ENCODE assay signal across 23 cellular contexts in genomic region chr1:21550097-21550496, GRCh38. TPM values are rescaled to one million over a fixed set of nuclear protein-coding genes. Genes with fewer than 3 reads are reported as not detected.
DNase-seq lines count a peak whose midpoint lies in the region; ATAC-seq, FAIRE-seq and TF ChIP-seq lines count a peak whose summit lies in the region.
"Had no signal": no experiment of that assay in that cellular context is flagged by ENCODE, and none has a peak within 500 bp of the region (broad histone marks: within the 10 kb centered on the region; RNA-seq: fewer than 3 reads in every experiment).

No MANE protein-coding gene starts in this region.

- WGBS in gastroesophageal sphincter (ENCODE audit: low coverage in 1 of 2), 2 donors, result 51 to 80% methylated on average over 2 to 5 of the region's 5 CpGs

- ATAC-seq in PC-3, result no peak
- ATAC-seq in lower lobe of right lung, result no peak
- no peak for ATAC-seq in HG03175 (IDR thresholded peaks at IDR 0.05; ENCODE audit: unreplicated experiment)
- no peak for ATAC-seq in gastroesophageal sphincter
- ATAC-seq: T-helper 17 cell had no signal

- H3K27ac ChIP-seq in 22Rv1 (peak overlapping the region; percentile 90), PC-3 (ENCODE audit: low read length) (no peak overlapping the region), kidney (ENCODE audit: low read depth in 2 of 2, low read length in 2 of 2) (no peak overlapping the region), lower lobe of right lung (no peak overlapping the region), gastroesophageal sphincter (no peak overlapping the region)
- H3K27ac ChIP-seq: ovary, right atrium auricular region, SJSA1 had no signal

- H3K9me3 ChIP-seq in PC-3 (ENCODE audit: low read length), result no peaks in the 10 kb centered on the region
- H3K9me3 ChIP-seq in kidney (ENCODE audit: control insufficient read depth in 1 of 2, low read length in 2 of 2), result no peaks in the 10 kb centered on the region
- no peaks in the 10 kb centered on the region for H3K9me3 ChIP-seq in lower lobe of right lung
- no peaks in the 10 kb centered on the region for H3K9me3 ChIP-seq in gastroesophageal sphincter
- H3K9me3 ChIP-seq: Caco-2, ovary, right atrium auricular region, SJSA1, upper lobe of left lung had no signal

- intact Hi-C loops in PC-3 (cut with micrococcal nuclease), result no loop called here
- intact Hi-C loops in kidney (cut with DNase I), result no loop called here
- intact Hi-C loops in lower lobe of right lung (cut with DNase I), result no loop called here

- no peak for TF ChIP-seq POLR2A in gastroesophageal sphincter (IDR thresholded peaks at IDR 0.05)

- H3F3A ChIP-seq in PC-3 (ENCODE audit: low read length, unreplicated experiment), result no peaks in the 10 kb centered on the region

- FAIRE-seq in kidney (lab: Jason Lieb, UNC), result no peak
- FAIRE-seq: A204.1 had no signal

- H3K4me2 ChIP-seq in PC-3 (ENCODE audit: low read length), result no peak overlapping the region

- DNase-seq in HS-5 (ENCODE audit: low read depth) (peak; percentile 22), PC-3 (peak; percentile 3), kidney (no peak), activated T-cell treated with anti-CD3 and anti-CD28 coated beads for 4 hours (no peak), lower lobe of right lung (no peak)
- DNase-seq: activated effector memory CD4-positive, alpha-beta T cell treated with anti-CD3 and anti-CD28 coated beads, Interleukin-2, amount 50 U/mL, for 16 hours; Caco-2; dermis blood vessel endothelial cell; foreskin fibroblast; hypothalamus; islet precursor cell; NCI-H146; NCI-H748 treated with DMSO at 0.1 percent for 48 hours; ovary; stimulated activated CD4-positive, alpha-beta T cell treated with anti-CD3 and anti-CD28 coated beads, Interleukin-15, amount 100 ng/mL, for 24 hours; T-helper 17 cell had no signal

- no peak for TF ChIP-seq EP300 in gastroesophageal sphincter (IDR thresholded peaks at IDR 0.05)

- CTCF ChIA-PET in PC-3 (lab: Charles Lee), result no interaction called here

- POLR2A ChIA-PET in PC-3 (lab: Charles Lee; ENCODE audit: unreplicated experiment), result no interaction called here

- H3K9ac ChIP-seq in PC-3 (ENCODE audit: low read length) (no peak overlapping the region), kidney (ENCODE audit: low read length in 2 of 2) (no peak overlapping the region)

- H3K36me3 ChIP-seq in PC-3 (ENCODE audit: low read depth, low read length), result no peaks in the 10 kb centered on the region
- H3K36me3 ChIP-seq in kidney (ENCODE audit: control insufficient read depth in 1 of 2, insufficient read depth in 2 of 2, low read length in 2 of 2), result no peaks in the 10 kb centered on the region
- H3K36me3 ChIP-seq in lower lobe of right lung, result no peaks in the 10 kb centered on the region
- no peaks in the 10 kb centered on the region for H3K36me3 ChIP-seq in gastroesophageal sphincter
- H3K36me3 ChIP-seq: ovary, right atrium auricular region, upper lobe of left lung had no signal

- H3K4me1 ChIP-seq in PC-3 (ENCODE audit: insufficient read depth, low read length) (no peaks in the 10 kb centered on the region), kidney (ENCODE audit: control insufficient read depth in 1 of 2, insufficient read depth in 1 of 2, low read depth in 1 of 2, low read length in 2 of 2) (peaks cover 2 to 8% of the 10 kb centered on the region in 2 donors), lower lobe of right lung (peaks cover 10% of the 10 kb centered on the region), gastroesophageal sphincter (no peaks in the 10 kb centered on the region)
- H3K4me1 ChIP-seq: Caco-2 had no signal

- no peaks in the 10 kb centered on the region for H4K20me1 ChIP-seq in PC-3 (ENCODE audit: low read length)

- no peak overlapping the region for H2AFZ ChIP-seq in PC-3 (ENCODE audit: low read length)

- no peaks in the 10 kb centered on the region for H3K9me2 ChIP-seq in PC-3 (replicated peaks; ENCODE audit: low read length)

- H3K4me3 ChIP-seq in PC-3 (ENCODE audit: low read length) (no peak overlapping the region), kidney (ENCODE audit: low read length in 2 of 2) (peak overlapping the region; percentile 33 to 68), lower lobe of right lung (no peak overlapping the region), gastroesophageal sphincter (no peak overlapping the region)
- H3K4me3 ChIP-seq: ovary, right atrium auricular region, SJSA1, upper lobe of left lung had no signal

- peaks cover 8% of the 10 kb centered on the region; the same call in 1 of the 2 replicates for H3K27me3 ChIP-seq in PC-3 (ENCODE audit: low read length)
- H3K27me3 ChIP-seq in lower lobe of right lung (ENCODE audit: low read depth), result peaks cover 6% of the 10 kb centered on the region
- H3K27me3 ChIP-seq in gastroesophageal sphincter, result peaks cover 46% of the 10 kb centered on the region
- H3K27me3 ChIP-seq: ovary, right atrium auricular region, SJSA1, upper lobe of left lung had no signal

- H3K79me2 ChIP-seq in PC-3 (ENCODE audit: low read length), result no peaks in the 10 kb centered on the region

- BruUV-seq in PC-3 (replicated peaks; lab: Mats Ljungman, UMichigan), result no TSS peak

- no peak for TF ChIP-seq CTCF in 22Rv1 (IDR thresholded peaks at IDR 0.05)
- TF ChIP-seq CTCF in PC-3 (conservative IDR thresholded peaks at IDR 0.05; ENCODE audit: low read depth, low read length), result no peak
- TF ChIP-seq CTCF in kidney (IDR thresholded peaks at IDR 0.05; ENCODE audit: borderline replicate concordance, extremely low read depth, insufficient read depth), result no peak
- TF ChIP-seq CTCF in lower lobe of right lung (IDR thresholded peaks at IDR 0.05), result no peak
- TF ChIP-seq CTCF in gastroesophageal sphincter (IDR thresholded peaks at IDR 0.05), result no peak

RNA-seq across cellular contexts. Expression of gene ALPL, which starts 40.9 kb away (rescaled TPM):
- total RNA-seq in PC-3 (2014; rRNA removed), result 0.73 and 0.86 TPM in 2 replicates
- total RNA-seq in kidney, result 8.4 TPM
- 133 TPM for polyA plus RNA-seq in kidney (ENCODE audit: insufficient read depth, low read depth, low replicate concordance)
- 123 TPM for total RNA-seq in lower lobe of right lung
- total RNA-seq in gastroesophageal sphincter, result 1 to 10 TPM in 3 of 4 donors, under 1 TPM in 1; 0.62 to 6.1 (median 3.9) TPM
- total RNA-seq: T-helper 17 cell had no signal

Comparison
In these comparisons a context has a peak if more than half of its experiments do, and no peak if none do; other contexts are left out.
1. DNase-seq: peak in HS-5 (single experiment) and PC-3 (single experiment); none in kidney (single experiment), activated T-cell treated with anti-CD3 and anti-CD28 coated beads for 4 hours (single experiment) and lower lobe of right lung (single experiment).
2. H3K4me3 ChIP-seq: peak in kidney (2 of 2); none in PC-3 (single experiment), lower lobe of right lung (single experiment) and gastroesophageal sphincter (0 of 2).
3. RNA of gene ALPL, which starts 40.9 kb away (total RNA-seq): 123 TPM in lower lobe of right lung (single experiment); 8.4 TPM in kidney (single experiment), 0.62 to 6.1 TPM in gastroesophageal sphincter and 0.73 to 0.86 TPM in PC-3; every median in the first group is over 10 times any median in the second.